In the genomic region with DNA sequence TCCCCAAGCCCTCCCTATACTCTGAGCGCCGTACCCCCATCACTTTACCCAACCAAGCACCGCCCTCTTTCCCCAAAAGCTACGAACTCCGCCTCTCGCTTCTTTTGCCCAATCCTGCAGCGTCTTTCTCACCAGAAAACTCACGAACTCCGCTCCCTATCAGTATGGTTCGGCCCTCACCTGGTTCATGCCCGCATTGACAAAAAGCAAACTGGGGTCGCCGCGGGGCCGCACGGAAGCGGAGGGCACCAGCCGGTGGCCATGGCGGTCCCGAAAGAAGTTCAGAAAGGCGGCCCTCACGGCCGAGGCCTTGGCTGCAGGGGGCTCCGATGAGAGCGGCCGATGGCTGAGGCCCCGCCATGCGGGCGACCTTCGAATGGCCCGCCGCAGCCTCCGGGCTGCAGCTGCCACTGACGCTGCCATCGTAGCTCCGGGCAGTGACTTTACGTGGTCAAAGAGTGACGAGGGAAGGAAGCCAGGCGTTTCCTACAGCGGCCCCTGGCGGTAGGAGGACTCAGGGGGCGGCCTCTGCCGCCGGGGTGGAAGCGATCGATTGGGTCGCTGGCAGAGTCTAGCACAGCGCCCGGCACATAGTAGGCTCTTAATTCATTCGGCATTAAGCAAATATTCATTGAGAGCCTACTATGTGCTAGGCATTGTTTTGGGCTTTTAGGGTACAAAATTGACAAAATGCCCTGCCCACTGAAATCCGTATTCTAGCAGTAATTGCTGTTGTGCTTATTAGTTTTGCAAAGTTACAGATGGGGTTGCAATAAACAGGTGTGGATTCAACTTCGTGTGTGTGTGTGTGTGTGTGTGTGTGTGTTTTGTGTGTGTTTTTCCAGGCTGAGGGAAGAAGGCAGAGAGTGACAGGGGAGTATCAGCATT, we compare ENCODE assay signal across 8 cellular contexts. TPM values are rescaled to one million over a fixed set of nuclear protein-coding genes. Genes with fewer than 3 reads are reported as not detected.
DNase-seq lines count a peak whose midpoint lies in the region.

A gene (minus strand): TSS at position 447 of the 888 bp plus-strand sequence. CDS start 24 bp downstream, at position 423.

- in situ Hi-C loops in HAP-1 (cut with MboI; ENCODE audit: low sequenced_read_pairs) = no loop called here

- H3K27me3 ChIP-seq in HAP-1 (ENCODE audit: low read depth) (no peaks in the 10 kb centered on the region), neuron (ENCODE audit: insufficient read depth, low read length) (no peaks in the 10 kb centered on the region)

- peak; percentile 95 for DNase-seq in GM03348 (ENCODE audit: low spot score)
- DNase-seq in HAP-1 (ENCODE audit: low spot score in 2 of 2) = peak; percentile 76 to 95
- peak; percentile 87 for DNase-seq in M059J (ENCODE audit: low read depth)
- peak; percentile 83 for DNase-seq in SHP77 treated with DMSO at 0.1 percent for 48 hours (lab: John Stamatoyannopoulos, UW)
- DNase-seq in activated gamma-delta T cell treated with Interleukin-2 at 50 U/mL for 16 hours = peak; percentile 94
- peak; percentile 79 for DNase-seq in foreskin melanocyte
- peak; percentile 71 for DNase-seq in stromal cell of bone marrow (ENCODE audit: low read depth)

- H3K36me3 ChIP-seq in HAP-1 (replicated peaks) (peaks cover 36% of the 10 kb centered on the region), neuron (ENCODE audit: insufficient read depth, low read length) (peaks cover 36% of the 10 kb centered on the region)

- H3K9me3 ChIP-seq in HAP-1 = no peaks in the 10 kb centered on the region
- H3K9me3 ChIP-seq in neuron (ENCODE audit: low read length) = no peaks in the 10 kb centered on the region

- peak within 1 kb of the TSS; percentile 97 for H3K4me3 ChIP-seq in HAP-1
- H3K4me3 ChIP-seq in neuron (ENCODE audit: low read length) = peak within 1 kb of the TSS; percentile 97

- H3K4me1 ChIP-seq in HAP-1 = peaks cover 9% of the 10 kb centered on the region
- peaks cover 9% of the 10 kb centered on the region for H3K4me1 ChIP-seq in neuron (ENCODE audit: insufficient read depth, low read length)

- H2AFZ ChIP-seq in neuron (ENCODE audit: low read depth, low read length) = peak within 1 kb of the TSS; percentile 69

RNA-seq across cellular contexts. Expression of the gene that starts here (rescaled TPM):
- total RNA-seq in M059J (2014; rRNA removed; shearing (Covaris generic)) = 7.3 and 19.0 TPM in 2 replicates

Comparison
In these comparisons a context has a peak if more than half of its experiments do, and no peak if none do; other contexts are left out.
1. Peak in every context shown above with its lines: DNase-seq and H3K4me3 ChIP-seq.